In the genomic region with DNA sequence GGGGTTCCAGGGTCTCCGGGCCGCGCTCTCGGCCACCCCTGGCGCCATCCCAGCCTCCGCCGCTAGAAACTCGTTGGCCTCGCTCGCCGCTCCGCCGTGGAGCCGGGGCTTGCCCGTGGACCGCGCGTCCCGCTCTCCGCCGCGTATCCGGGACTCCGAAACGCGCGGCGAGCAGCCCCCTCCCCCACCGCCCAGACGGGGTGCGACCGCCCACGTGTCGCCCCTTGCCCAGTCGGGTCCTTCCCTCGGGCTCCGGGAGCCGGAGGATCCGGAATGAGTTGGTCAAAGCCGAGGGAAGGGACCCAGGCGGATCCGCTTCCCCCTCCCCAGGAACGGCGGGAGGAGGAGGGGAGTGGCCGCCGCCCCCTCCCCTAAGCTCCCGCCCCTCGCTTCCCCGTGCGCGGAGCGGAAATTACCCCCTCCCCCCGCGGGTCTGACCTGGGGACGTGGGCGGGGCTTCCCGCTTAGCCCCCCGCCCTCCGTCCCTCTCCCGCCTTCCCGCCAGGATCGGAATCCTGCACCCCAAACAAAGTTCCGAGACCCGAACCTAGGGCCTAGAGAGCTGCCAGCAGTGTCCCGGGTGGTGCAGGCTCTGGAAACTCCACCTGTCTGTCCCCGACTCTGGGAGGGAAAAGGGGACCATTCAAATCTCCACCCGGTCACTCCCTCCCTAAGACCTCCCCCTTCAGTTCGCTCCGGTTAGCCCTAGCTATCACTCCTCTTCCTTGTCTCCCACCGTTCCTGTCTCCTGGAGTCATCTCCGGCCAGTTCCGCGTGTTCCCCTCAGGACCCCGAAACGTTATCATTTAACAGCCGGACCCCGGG, we compare ENCODE assay signal across 1 cellular context.
TF ChIP-seq lines count a peak whose summit lies in the region.

No MANE protein-coding gene starts in this region.

TF ChIP-seq in HepG2, 621 proteins besides CTCF, POLR2A, EP300 and RAD21 (continued from another document and continues in another):
- TF ChIP-seq ZNF552 (CRISPR knock-in tag; IDR thresholded peaks at IDR 0.05; ENCODE audit: borderline replicate concordance) (0 out of 2 replicates have a peak, but pooled peaks have one; percentile 67), ZNF850 (CRISPR knock-in tag; conservative IDR thresholded peaks at IDR 0.05) (peak; percentile 96), PAX8 (CRISPR knock-in tag; IDR thresholded peaks at IDR 0.05; ENCODE audit: borderline replicate concordance) (no peak), ZNF382 (CRISPR knock-in tag; IDR thresholded peaks at IDR 0.05; ENCODE audit: borderline replicate concordance) (no peak), BRD4 (CRISPR knock-in tag; IDR thresholded peaks at IDR 0.05) (peak; percentile 94), ZNF883 (CRISPR knock-in tag; IDR thresholded peaks at IDR 0.05; ENCODE audit: not compliant biosample characterization) (peak; percentile 79), ZNF460 (CRISPR knock-in tag; IDR thresholded peaks at IDR 0.05; ENCODE audit: borderline replicate concordance) (peak; percentile 36; the same call in 1 of the 2 replicates), SIN3B (IDR thresholded peaks at IDR 0.05; ENCODE audit: low read length) (no peak), CBFB (CRISPR knock-in tag; IDR thresholded peaks at IDR 0.05) (peak; percentile 80), KLF11 (CRISPR knock-in tag; IDR thresholded peaks at IDR 0.05) (peak; percentile 88; the same call in 1 of the 2 replicates), EED (CRISPR knock-in tag; IDR thresholded peaks at IDR 0.05) (peak; percentile 55), ZNF550 (CRISPR knock-in tag; IDR thresholded peaks at IDR 0.05; ENCODE audit: borderline replicate concordance) (0 out of 2 replicates have a peak, but pooled peaks have one; percentile 85), SOX5 (CRISPR knock-in tag; IDR thresholded peaks at IDR 0.05; ENCODE audit: borderline replicate concordance) (peak; percentile 75; the same call in 1 of the 2 replicates), ZNF446 (CRISPR knock-in tag; IDR thresholded peaks at IDR 0.05) (no peak), ZNF547 (CRISPR knock-in tag; IDR thresholded peaks at IDR 0.05) (no peak), PCBP2 (optimal IDR thresholded peaks at IDR 0.05; ENCODE audit: low read depth, low read length, poor library complexity, severe bottlenecking) (no peak), SATB2 (CRISPR knock-in tag; IDR thresholded peaks at IDR 0.05) (peak; percentile 60; the same call in 1 of the 2 replicates), ZNF225 (CRISPR knock-in tag; IDR thresholded peaks at IDR 0.05) (peak; percentile 23; the same call in 1 of the 2 replicates), ZBTB20 (CRISPR knock-in tag; IDR thresholded peaks at IDR 0.05; ENCODE audit: borderline replicate concordance, low read depth) (peak; percentile 83), ZSCAN22 (CRISPR knock-in tag; IDR thresholded peaks at IDR 0.05) (no peak; the same call in 1 of the 2 replicates), ZNF326 (CRISPR knock-in tag; IDR thresholded peaks at IDR 0.05; ENCODE audit: borderline replicate concordance) (no peak), RELA (CRISPR knock-in tag; IDR thresholded peaks at IDR 0.05) (0 out of 2 replicates have a peak, but pooled peaks have one; percentile 57), PLRG1 (conservative IDR thresholded peaks at IDR 0.05) (no peak), SYNCRIP (IDR thresholded peaks at IDR 0.05; ENCODE audit: insufficient read depth, low read depth, low read length) (no peak), SIX4 (CRISPR knock-in tag; IDR thresholded peaks at IDR 0.05) (no peak; the same call in 1 of the 2 replicates), IKZF4 (CRISPR knock-in tag; IDR thresholded peaks at IDR 0.05; ENCODE audit: borderline replicate concordance, low read depth, not compliant biosample characterization) (peak; percentile 53), MXI1 (IDR thresholded peaks at IDR 0.05; ENCODE audit: borderline replicate concordance, low read depth, low read length) (peak; percentile 83; the same call in 1 of the 3 replicates), ZMYM4 (CRISPR knock-in tag; IDR thresholded peaks at IDR 0.05) (peak; percentile 90), EZH2 (conservative IDR thresholded peaks at IDR 0.05; ENCODE audit: low read depth, low read length) (no peak), SETDB1 (CRISPR knock-in tag; IDR thresholded peaks at IDR 0.05; ENCODE audit: borderline replicate concordance) (no peak), FOXO1 (CRISPR knock-in tag; IDR thresholded peaks at IDR 0.05) (peak; percentile 72), RBAK (CRISPR knock-in tag; IDR thresholded peaks at IDR 0.05) (peak; percentile 76; the same call in 1 of the 2 replicates), ZNF260 (CRISPR knock-in tag; IDR thresholded peaks at IDR 0.05; ENCODE audit: borderline replicate concordance, low read depth) (0 out of 2 replicates have a peak, but pooled peaks have one; percentile 62), ATF1 (CRISPR knock-in tag; IDR thresholded peaks at IDR 0.05) (no peak), MAFF (IDR thresholded peaks at IDR 0.05; ENCODE audit: low read depth, low read length) (no peak), DNMT3B (CRISPR knock-in tag; conservative IDR thresholded peaks at IDR 0.05) (0 out of 2 replicates have a peak, but pooled peaks have one; percentile 16), ZSCAN20 (CRISPR knock-in tag; IDR thresholded peaks at IDR 0.05; ENCODE audit: borderline replicate concordance) (peak; percentile 78), NR2F1 (CRISPR knock-in tag; IDR thresholded peaks at IDR 0.05) (no peak), GPN1 (CRISPR knock-in tag; IDR thresholded peaks at IDR 0.05; ENCODE audit: borderline replicate concordance) (peak; percentile 73; the same call in 1 of the 2 replicates), ZNF607 (CRISPR knock-in tag; IDR thresholded peaks at IDR 0.05; ENCODE audit: borderline replicate concordance) (peak; percentile 97), MED1 (CRISPR knock-in tag; IDR thresholded peaks at IDR 0.05) (peak; percentile 80), CREM (IDR thresholded peaks at IDR 0.05) (peak; percentile 46; the same call in 1 of the 2 replicates), CREM (CRISPR knock-in tag; IDR thresholded peaks at IDR 0.05) (no peak), POLR2AphosphoS2 (IDR thresholded peaks at IDR 0.05; ENCODE audit: low read depth, low read length) (no peak), NCOA5 (CRISPR knock-in tag; IDR thresholded peaks at IDR 0.05) (no peak), ELF3 (CRISPR knock-in tag; IDR thresholded peaks at IDR 0.05) (peak; percentile 83), ARNTL (CRISPR knock-in tag; IDR thresholded peaks at IDR 0.05) (peak; percentile 91), KAT2B (IDR thresholded peaks at IDR 0.05; ENCODE audit: borderline replicate concordance, low read depth, low read length) (no peak)
- TF ChIP-seq, protein P1, sequence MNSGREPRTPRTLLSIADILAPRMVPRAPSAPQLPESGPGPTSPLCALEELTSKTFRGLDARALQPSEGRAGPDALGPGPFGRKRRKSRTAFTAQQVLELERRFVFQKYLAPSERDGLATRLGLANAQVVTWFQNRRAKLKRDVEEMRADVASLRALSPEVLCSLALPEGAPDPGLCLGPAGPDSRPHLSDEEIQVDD (CRISPR knock-in tag; IDR thresholded peaks at IDR 0.05; ENCODE audit: borderline replicate concordance) = peak; percentile 41; the same call in 1 of the 2 replicates
- TF ChIP-seq, protein P2, sequence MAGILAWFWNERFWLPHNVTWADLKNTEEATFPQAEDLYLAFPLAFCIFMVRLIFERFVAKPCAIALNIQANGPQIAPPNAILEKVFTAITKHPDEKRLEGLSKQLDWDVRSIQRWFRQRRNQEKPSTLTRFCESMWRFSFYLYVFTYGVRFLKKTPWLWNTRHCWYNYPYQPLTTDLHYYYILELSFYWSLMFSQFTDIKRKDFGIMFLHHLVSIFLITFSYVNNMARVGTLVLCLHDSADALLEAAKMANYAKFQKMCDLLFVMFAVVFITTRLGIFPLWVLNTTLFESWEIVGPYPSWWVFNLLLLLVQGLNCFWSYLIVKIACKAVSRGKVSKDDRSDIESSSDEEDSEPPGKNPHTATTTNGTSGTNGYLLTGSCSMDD (CRISPR knock-in tag; IDR thresholded peaks at IDR 0.05) = no peak
- TF ChIP-seq, protein P3, sequence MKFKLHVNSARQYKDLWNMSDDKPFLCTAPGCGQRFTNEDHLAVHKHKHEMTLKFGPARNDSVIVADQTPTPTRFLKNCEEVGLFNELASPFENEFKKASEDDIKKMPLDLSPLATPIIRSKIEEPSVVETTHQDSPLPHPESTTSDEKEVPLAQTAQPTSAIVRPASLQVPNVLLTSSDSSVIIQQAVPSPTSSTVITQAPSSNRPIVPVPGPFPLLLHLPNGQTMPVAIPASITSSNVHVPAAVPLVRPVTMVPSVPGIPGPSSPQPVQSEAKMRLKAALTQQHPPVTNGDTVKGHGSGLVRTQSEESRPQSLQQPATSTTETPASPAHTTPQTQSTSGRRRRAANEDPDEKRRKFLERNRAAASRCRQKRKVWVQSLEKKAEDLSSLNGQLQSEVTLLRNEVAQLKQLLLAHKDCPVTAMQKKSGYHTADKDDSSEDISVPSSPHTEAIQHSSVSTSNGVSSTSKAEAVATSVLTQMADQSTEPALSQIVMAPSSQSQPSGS (CRISPR knock-in tag; IDR thresholded peaks at IDR 0.05) = peak; percentile 80; the same call in 1 of the 2 replicates
- TF ChIP-seq, protein P4, sequence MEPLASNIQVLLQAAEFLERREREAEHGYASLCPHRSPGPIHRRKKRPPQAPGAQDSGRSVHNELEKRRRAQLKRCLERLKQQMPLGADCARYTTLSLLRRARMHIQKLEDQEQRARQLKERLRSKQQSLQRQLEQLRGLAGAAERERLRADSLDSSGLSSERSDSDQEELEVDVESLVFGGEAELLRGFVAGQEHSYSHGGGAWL (CRISPR knock-in tag; IDR thresholded peaks at IDR 0.05) = peak; percentile 88
- TF ChIP-seq, protein P5, sequence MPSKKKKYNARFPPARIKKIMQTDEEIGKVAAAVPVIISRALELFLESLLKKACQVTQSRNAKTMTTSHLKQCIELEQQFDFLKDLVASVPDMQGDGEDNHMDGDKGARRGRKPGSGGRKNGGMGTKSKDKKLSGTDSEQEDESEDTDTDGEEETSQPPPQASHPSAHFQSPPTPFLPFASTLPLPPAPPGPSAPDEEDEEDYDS (CRISPR knock-in tag; IDR thresholded peaks at IDR 0.05) = peak; percentile 71
- TF ChIP-seq, protein P6, sequence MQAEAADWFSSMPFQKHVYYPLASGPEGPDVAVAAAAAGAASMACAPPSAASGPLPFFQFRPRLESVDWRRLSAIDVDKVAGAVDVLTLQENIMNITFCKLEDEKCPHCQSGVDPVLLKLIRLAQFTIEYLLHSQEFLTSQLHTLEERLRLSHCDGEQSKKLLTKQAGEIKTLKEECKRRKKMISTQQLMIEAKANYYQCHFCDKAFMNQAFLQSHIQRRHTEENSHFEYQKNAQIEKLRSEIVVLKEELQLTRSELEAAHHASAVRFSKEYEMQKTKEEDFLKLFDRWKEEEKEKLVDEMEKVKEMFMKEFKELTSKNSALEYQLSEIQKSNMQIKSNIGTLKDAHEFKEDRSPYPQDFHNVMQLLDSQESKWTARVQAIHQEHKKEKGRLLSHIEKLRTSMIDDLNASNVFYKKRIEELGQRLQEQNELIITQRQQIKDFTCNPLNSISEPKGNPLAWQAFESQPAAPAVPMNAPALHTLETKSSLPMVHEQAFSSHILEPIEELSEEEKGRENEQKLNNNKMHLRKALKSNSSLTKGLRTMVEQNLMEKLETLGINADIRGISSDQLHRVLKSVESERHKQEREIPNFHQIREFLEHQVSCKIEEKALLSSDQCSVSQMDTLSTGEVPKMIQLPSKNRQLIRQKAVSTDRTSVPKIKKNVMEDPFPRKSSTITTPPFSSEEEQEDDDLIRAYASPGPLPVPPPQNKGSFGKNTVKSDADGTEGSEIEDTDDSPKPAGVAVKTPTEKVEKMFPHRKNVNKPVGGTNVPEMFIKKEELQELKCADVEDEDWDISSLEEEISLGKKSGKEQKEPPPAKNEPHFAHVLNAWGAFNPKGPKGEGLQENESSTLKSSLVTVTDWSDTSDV (CRISPR knock-in tag; IDR thresholded peaks at IDR 0.05) = peak; percentile 68; the same call in 1 of the 2 replicates
- TF ChIP-seq, protein P7, sequence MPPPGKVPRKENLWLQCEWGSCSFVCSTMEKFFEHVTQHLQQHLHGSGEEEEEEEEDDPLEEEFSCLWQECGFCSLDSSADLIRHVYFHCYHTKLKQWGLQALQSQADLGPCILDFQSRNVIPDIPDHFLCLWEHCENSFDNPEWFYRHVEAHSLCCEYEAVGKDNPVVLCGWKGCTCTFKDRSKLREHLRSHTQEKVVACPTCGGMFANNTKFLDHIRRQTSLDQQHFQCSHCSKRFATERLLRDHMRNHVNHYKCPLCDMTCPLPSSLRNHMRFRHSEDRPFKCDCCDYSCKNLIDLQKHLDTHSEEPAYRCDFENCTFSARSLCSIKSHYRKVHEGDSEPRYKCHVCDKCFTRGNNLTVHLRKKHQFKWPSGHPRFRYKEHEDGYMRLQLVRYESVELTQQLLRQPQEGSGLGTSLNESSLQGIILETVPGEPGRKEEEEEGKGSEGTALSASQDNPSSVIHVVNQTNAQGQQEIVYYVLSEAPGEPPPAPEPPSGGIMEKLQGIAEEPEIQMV (CRISPR knock-in tag; IDR thresholded peaks at IDR 0.05; ENCODE audit: low read depth) = peak; percentile 33; the same call in 1 of the 2 replicates
- TF ChIP-seq, protein P8, sequence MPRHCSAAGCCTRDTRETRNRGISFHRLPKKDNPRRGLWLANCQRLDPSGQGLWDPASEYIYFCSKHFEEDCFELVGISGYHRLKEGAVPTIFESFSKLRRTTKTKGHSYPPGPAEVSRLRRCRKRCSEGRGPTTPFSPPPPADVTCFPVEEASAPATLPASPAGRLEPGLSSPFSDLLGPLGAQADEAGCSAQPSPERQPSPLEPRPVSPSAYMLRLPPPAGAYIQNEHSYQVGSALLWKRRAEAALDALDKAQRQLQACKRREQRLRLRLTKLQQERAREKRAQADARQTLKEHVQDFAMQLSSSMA (CRISPR knock-in tag; IDR thresholded peaks at IDR 0.05) = 0 out of 2 replicates have a peak, but pooled peaks have one; percentile 19
- TF ChIP-seq, protein P9, sequence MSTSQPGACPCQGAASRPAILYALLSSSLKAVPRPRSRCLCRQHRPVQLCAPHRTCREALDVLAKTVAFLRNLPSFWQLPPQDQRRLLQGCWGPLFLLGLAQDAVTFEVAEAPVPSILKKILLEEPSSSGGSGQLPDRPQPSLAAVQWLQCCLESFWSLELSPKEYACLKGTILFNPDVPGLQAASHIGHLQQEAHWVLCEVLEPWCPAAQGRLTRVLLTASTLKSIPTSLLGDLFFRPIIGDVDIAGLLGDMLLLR (CRISPR knock-in tag; IDR thresholded peaks at IDR 0.05) = peak; percentile 85; the same call in 1 of the 2 replicates
- TF ChIP-seq, protein P10, sequence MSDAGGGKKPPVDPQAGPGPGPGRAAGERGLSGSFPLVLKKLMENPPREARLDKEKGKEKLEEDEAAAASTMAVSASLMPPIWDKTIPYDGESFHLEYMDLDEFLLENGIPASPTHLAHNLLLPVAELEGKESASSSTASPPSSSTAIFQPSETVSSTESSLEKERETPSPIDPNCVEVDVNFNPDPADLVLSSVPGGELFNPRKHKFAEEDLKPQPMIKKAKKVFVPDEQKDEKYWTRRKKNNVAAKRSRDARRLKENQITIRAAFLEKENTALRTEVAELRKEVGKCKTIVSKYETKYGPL (CRISPR knock-in tag; IDR thresholded peaks at IDR 0.05) = 0 out of 2 replicates have a peak, but pooled peaks have one; percentile 19
- TF ChIP-seq, protein P11, sequence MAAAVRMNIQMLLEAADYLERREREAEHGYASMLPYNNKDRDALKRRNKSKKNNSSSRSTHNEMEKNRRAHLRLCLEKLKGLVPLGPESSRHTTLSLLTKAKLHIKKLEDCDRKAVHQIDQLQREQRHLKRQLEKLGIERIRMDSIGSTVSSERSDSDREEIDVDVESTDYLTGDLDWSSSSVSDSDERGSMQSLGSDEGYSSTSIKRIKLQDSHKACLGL (CRISPR knock-in tag; IDR thresholded peaks at IDR 0.05) = peak; percentile 92
- TF ChIP-seq, protein P12, sequence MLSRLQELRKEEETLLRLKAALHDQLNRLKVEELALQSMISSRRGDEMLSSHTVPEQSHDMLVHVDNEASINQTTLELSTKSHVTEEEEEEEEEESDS (CRISPR knock-in tag; IDR thresholded peaks at IDR 0.05; ENCODE audit: borderline replicate concordance) = peak; percentile 66; the same call in 1 of the 2 replicates
